ENCODE assay signal across 8 cellular contexts in the genomic region with DNA sequence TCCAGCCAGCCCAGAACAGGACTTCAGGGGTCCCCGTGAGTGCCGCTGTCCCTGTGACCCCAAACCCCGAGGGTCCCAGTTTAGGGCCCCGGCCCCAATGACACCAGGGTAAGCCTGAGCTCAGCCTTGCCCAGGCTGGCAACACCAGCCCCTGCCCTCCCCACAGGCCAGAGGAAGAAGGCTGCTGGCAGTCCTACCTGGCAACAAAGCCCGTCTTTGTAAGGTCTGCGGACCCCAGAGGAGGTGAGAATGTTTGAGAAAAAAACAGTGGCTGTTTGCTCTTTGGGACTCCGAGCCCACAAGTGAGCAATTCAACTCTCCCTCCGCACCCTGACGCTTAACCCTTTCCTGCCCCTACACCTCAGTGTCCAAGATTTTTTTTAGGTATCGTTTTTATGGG. TPM values are rescaled to one million over a fixed set of nuclear protein-coding genes. Genes with fewer than 3 reads are reported as not detected.
DNase-seq lines count a peak whose midpoint lies in the region; TF ChIP-seq lines count a peak whose summit lies in the region.

No MANE protein-coding gene starts in this region.

- no peaks in the 10 kb centered on the region for H3K9me3 ChIP-seq in NT2/D1 (ENCODE audit: insufficient read depth, low read length)
- no peaks in the 10 kb centered on the region for H3K9me3 ChIP-seq in mucosa of stomach (ENCODE audit: control insufficient read depth, low read length)
- H3K9me3 ChIP-seq in vagina: no peaks in the 10 kb centered on the region

- TF ChIP-seq POLR2A in vagina (IDR thresholded peaks at IDR 0.05): no peak

- DNase-seq in G401 (ENCODE audit: low spot score) (peak; percentile 37), NT2/D1 (ENCODE audit: low read depth, low spot score) (no peak), dermis blood vessel endothelial cell (peak; percentile 31), vagina (ENCODE audit: extremely low spot score in 2 of 2) (no peak), NCI-H2227 treated with DMSO at 0.1 percent for 48 hours (lab: John Stamatoyannopoulos, UW) (no peak), DMS114 treated with DMSO at 0.1 percent for 48 hours (lab: John Stamatoyannopoulos, UW; ENCODE audit: unreplicated experiment) (no peak), SKM-1 treated with dmso at 0.1 percent for 144 hours (lab: John Stamatoyannopoulos, UW; ENCODE audit: unreplicated experiment) (no peak)

- intact Hi-C loops in vagina (cut with DNase I): loop anchor here (10.0 kb wide), 2 partner anchors 115 to 335 kb away; a partner anchor contains a TSS

- H3K4me3 ChIP-seq in NT2/D1 (ENCODE audit: insufficient read length, low read depth) (peak overlapping the region; percentile 72), mucosa of stomach (ENCODE audit: low read length) (peak overlapping the region; percentile 90), vagina (peak overlapping the region; percentile 85 to 92)

- in situ Hi-C loops in G401 (cut with HindIII; ENCODE audit: low sequenced_read_pairs): no loop called here

- peaks cover 19% of the 10 kb centered on the region for H3K4me1 ChIP-seq in NT2/D1 (ENCODE audit: insufficient read depth, insufficient read length)
- H3K4me1 ChIP-seq in mucosa of stomach (ENCODE audit: control insufficient read depth, insufficient read depth, low read length): peaks cover 25% of the 10 kb centered on the region
- peaks cover 57% of the 10 kb centered on the region for H3K4me1 ChIP-seq in vagina

- no peaks in the 10 kb centered on the region for H3K27me3 ChIP-seq in NT2/D1 (ENCODE audit: insufficient read depth, insufficient read length)
- H3K27me3 ChIP-seq in mucosa of stomach (ENCODE audit: control insufficient read depth, insufficient read depth, low read length): no peaks in the 10 kb centered on the region
- no peaks in the 10 kb centered on the region for H3K27me3 ChIP-seq in vagina

- peaks cover 44% of the 10 kb centered on the region for H3K36me3 ChIP-seq in NT2/D1 (ENCODE audit: insufficient read depth, insufficient read length, low read length)
- no peaks in the 10 kb centered on the region for H3K36me3 ChIP-seq in mucosa of stomach (ENCODE audit: control insufficient read depth, insufficient read depth, low read length)
- H3K36me3 ChIP-seq in vagina: peaks cover 0 to 2% of the 10 kb centered on the region in 2 donors

- H3K9ac ChIP-seq in NT2/D1 (ENCODE audit: insufficient read length, low read depth) (peak overlapping the region; percentile 81), mucosa of stomach (ENCODE audit: low read length) (peak overlapping the region; percentile 86)

- peak overlapping the region; percentile 88 for H3K27ac ChIP-seq in vagina

- TF ChIP-seq CTCF in vagina (IDR thresholded peaks at IDR 0.05): no peak

RNA-seq across cellular contexts. Expression of a gene that starts 1.7 kb away (rescaled TPM):
- 132 and 223 TPM in 2 replicates for total RNA-seq in G401 (2014; rRNA removed; shearing (Covaris generic))
- total RNA-seq in dermis blood vessel endothelial cell (286 and 322 TPM in 2 replicates), vagina (80.3 TPM)

RNA-seq across cellular contexts. Expression of a gene that starts 36.7 kb away (rescaled TPM):
- 13.5 and 17.5 TPM in 2 replicates for total RNA-seq in G401 (2014; rRNA removed; shearing (Covaris generic))
- total RNA-seq in dermis blood vessel endothelial cell (7.4 and 10.2 TPM in 2 replicates), vagina (12.8 TPM)

RNA-seq across cellular contexts. Expression of a gene that starts 37.0 kb away (rescaled TPM):
- 43.2 and 52.6 TPM in 2 replicates for total RNA-seq in G401 (2014; rRNA removed; shearing (Covaris generic))
- total RNA-seq in dermis blood vessel endothelial cell: 43.2 and 63.0 TPM in 2 replicates
- 17.9 TPM for total RNA-seq in vagina

Comparison
In these comparisons a context has a peak if more than half of its experiments do, and no peak if none do; other contexts are left out.
1. DNase-seq: peak in G401 (single experiment) and dermis blood vessel endothelial cell (single experiment); none in NT2/D1 (single experiment), vagina (0 of 2), NCI-H2227 treated with DMSO at 0.1 percent for 48 hours (single experiment), DMS114 treated with DMSO at 0.1 percent for 48 hours (single experiment) and SKM-1 treated with dmso at 0.1 percent for 144 hours (single experiment).
2. Peak in every context shown above with its lines, with median percentiles within 50 percentile points of each other: H3K4me3 ChIP-seq.